Comparison of ENCODE assay signal across 1 cellular context in the genomic region with DNA sequence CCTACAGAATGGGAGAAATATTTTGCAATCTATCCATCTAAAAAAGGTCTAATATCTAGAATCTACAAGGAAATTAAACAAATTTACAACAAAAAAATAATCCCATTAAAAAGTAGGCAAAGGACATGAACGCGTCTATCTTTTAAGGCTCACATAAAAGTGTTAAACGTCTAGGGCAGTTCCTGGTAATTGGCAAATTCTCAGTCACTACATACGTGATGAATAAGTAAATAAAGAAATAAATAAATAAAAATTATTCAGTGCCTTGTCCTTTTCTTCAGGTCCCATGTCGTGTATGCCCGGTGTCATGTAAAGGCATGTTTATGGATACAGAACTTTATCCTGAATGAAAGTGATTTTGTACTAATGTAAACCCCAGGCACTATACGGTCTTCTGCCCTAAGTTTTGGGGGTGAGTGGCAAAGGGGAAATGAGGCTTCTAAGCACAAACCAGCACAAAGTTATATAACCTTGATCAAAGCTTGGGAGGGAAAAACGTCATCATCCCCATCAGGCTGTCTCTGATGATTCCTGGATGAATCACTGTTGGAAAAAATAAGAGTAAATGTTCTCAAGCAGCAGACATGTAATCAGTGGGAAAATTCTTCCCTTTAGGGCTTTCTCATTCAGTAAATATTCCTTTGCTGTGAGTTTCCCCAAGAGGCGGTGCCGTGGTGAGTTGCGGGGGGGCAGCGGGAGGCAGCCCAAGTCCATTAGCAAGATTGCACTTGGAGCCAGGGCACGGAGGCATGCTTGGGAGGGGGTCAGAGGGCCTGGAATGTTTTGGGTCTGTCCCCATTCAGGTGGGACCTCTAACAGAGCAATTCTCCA.
TF ChIP-seq lines count a peak whose summit lies in the region.

No MANE protein-coding gene starts in this region.

TF ChIP-seq in GM23338, 12 proteins besides CTCF, POLR2A, EP300 and RAD21 (continued from another document):
- TF ChIP-seq REST (IDR thresholded peaks at IDR 0.05; ENCODE audit: unreplicated experiment) (no peak), JUNB (IDR thresholded peaks at IDR 0.05; ENCODE audit: unreplicated experiment) (no peak), CREB1 (CRISPR knock-in tag; IDR thresholded peaks at IDR 0.05; ENCODE audit: low read depth) (no peak), ZNF114 (CRISPR knock-in tag; IDR thresholded peaks at IDR 0.05) (no peak), ZNF462 (CRISPR knock-in tag; IDR thresholded peaks at IDR 0.05) (no peak), STAT1 (IDR thresholded peaks at IDR 0.05; ENCODE audit: unreplicated experiment) (no peak)
- TF ChIP-seq, protein P1, sequence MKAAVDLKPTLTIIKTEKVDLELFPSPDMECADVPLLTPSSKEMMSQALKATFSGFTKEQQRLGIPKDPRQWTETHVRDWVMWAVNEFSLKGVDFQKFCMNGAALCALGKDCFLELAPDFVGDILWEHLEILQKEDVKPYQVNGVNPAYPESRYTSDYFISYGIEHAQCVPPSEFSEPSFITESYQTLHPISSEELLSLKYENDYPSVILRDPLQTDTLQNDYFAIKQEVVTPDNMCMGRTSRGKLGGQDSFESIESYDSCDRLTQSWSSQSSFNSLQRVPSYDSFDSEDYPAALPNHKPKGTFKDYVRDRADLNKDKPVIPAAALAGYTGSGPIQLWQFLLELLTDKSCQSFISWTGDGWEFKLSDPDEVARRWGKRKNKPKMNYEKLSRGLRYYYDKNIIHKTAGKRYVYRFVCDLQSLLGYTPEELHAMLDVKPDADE (IDR thresholded peaks at IDR 0.05), result no peak
